ENCODE assay signal across 15 cellular contexts in genomic region chr3:37590328-37591079, GRCh38.
DNase-seq lines count a peak whose midpoint lies in the region; ATAC-seq and TF ChIP-seq lines count a peak whose summit lies in the region.
"Had no signal": no experiment of that assay in that cellular context is flagged by ENCODE, and none has a peak within 500 bp of the region (broad histone marks: within the 10 kb centered on the region; RNA-seq: fewer than 3 reads in every experiment).

No MANE protein-coding gene starts in this region.

- no peaks in the 10 kb centered on the region for H3K4me1 Mint-ChIP-seq in T-helper 2 cell treated with Interferon-gamma antibody and Interleukin-4, amounts not matched to agents 5 μg/mL and 100 μg/mL, for 36 hours (ENCODE audit: low read depth)

- H3K9me3 ChIP-seq in SJSA1 (replicated peaks): no peaks in the 10 kb centered on the region
- no peaks in the 10 kb centered on the region for H3K9me3 ChIP-seq in gastroesophageal sphincter
- H3K9me3 ChIP-seq in prostate gland: no peaks in the 10 kb centered on the region

- H3K4me3 Mint-ChIP-seq in T-helper 2 cell treated with Interferon-gamma antibody and Interleukin-4, amounts not matched to agents 5 μg/mL and 100 μg/mL, for 36 hours: no peak overlapping the region

- intact Hi-C loops in prostate gland (cut with DNase I): no loop called here

- H3K36me3 ChIP-seq in SJSA1 (no peaks in the 10 kb centered on the region), gastroesophageal sphincter (no peaks in the 10 kb centered on the region), prostate gland (no peaks in the 10 kb centered on the region)

- H3K9me3 Mint-ChIP-seq in T-helper 2 cell treated with Interferon-gamma antibody and Interleukin-4, amounts not matched to agents 5 μg/mL and 100 μg/mL, for 36 hours: no peaks in the 10 kb centered on the region
- H3K9me3 Mint-ChIP-seq: activated T-helper 2 cell treated with anti-CD3 and anti-CD28 coated beads, Interferon-gamma antibody, Interleukin-2, Interleukin-4, amounts not matched to agents 10 μg/mL and 5 μg/mL and 100 μg/mL, durations not matched to agents 14 hours and 24 hours and 36 hours had no signal

- H3K27ac ChIP-seq in SJSA1 (peak overlapping the region; percentile 62), gastroesophageal sphincter (peak overlapping the region; percentile 83 to 95 (median 90)), prostate gland (peak overlapping the region; percentile 64 to 72)
- H3K27ac ChIP-seq: foreskin keratinocyte had no signal

- 40% methylated on average over 1 of the region's 6 CpGs; no CpG with 5 or more reads in 1 of the 2 donors for WGBS in gastroesophageal sphincter (ENCODE audit: low coverage in 1 of 2), 2 donors
- WGBS in prostate gland: 54% methylated on average over 6 of the region's 6 CpGs

- H3K4me3 ChIP-seq in SJSA1 (no peak overlapping the region), gastroesophageal sphincter (no peak overlapping the region), prostate gland (no peak overlapping the region)

- H3K27me3 ChIP-seq in SJSA1 (replicated peaks) (no peaks in the 10 kb centered on the region), gastroesophageal sphincter (no peaks in the 10 kb centered on the region), prostate gland (replicated peaks; ENCODE audit: insufficient read depth) (no peaks in the 10 kb centered on the region)
- H3K27me3 ChIP-seq: foreskin keratinocyte had no signal

- no peak overlapping the region for H3K27ac Mint-ChIP-seq in T-helper 2 cell treated with Interferon-gamma antibody and Interleukin-4, amounts not matched to agents 5 μg/mL and 100 μg/mL, for 36 hours
- H3K27ac Mint-ChIP-seq: activated T-helper 2 cell treated with anti-CD3 and anti-CD28 coated beads, Interferon-gamma antibody, Interleukin-2, Interleukin-4, amounts not matched to agents 10 μg/mL and 5 μg/mL and 100 μg/mL, durations not matched to agents 14 hours and 24 hours and 36 hours had no signal

- TF ChIP-seq EP300 in gastroesophageal sphincter (IDR thresholded peaks at IDR 0.05): no peak

- peak; percentile 87 for ATAC-seq in gastroesophageal sphincter
- ATAC-seq: foreskin keratinocyte had no signal

- TF ChIP-seq POLR2A in gastroesophageal sphincter (IDR thresholded peaks at IDR 0.05) (no peak), prostate gland (IDR thresholded peaks at IDR 0.05) (no peak)

- peaks cover 2% of the 10 kb centered on the region for H3K27me3 Mint-ChIP-seq in T-helper 2 cell treated with Interferon-gamma antibody and Interleukin-4, amounts not matched to agents 5 μg/mL and 100 μg/mL, for 36 hours (ENCODE audit: low read depth)

- TF ChIP-seq CTCF in gastroesophageal sphincter (IDR thresholded peaks at IDR 0.05): peak in 2 of 4 experiments; percentile 24 to 33
- no peak for TF ChIP-seq CTCF in prostate gland (IDR thresholded peaks at IDR 0.05)

- DNase-seq in A172 (ENCODE audit: low spot score): peak; percentile 62
- DNase-seq in SJSA1 (ENCODE audit: low read depth in 1 of 2, low spot score in 2 of 2): peak; percentile 65 to 73
- DNase-seq in prostate gland (ENCODE audit: low spot score): no peak
- DNase-seq in NCI-H2029 treated with DMSO at 0.1 percent for 48 hours (lab: John Stamatoyannopoulos, UW): no peak
- no peak for DNase-seq in HK-2 (ENCODE audit: unreplicated experiment)
- DNase-seq in T-helper 2 cell treated with Interferon-gamma antibody and Interleukin-4, amounts not matched to agents 5 μg/mL and 100 μg/mL, for 36 hours (ENCODE audit: low spot score): no peak
- DNase-seq in GOT3 (lab: John Stamatoyannopoulos, UW): no peak
- DNase-seq: ACHN; activated CD4-positive, CD25-positive, alpha-beta regulatory T cell treated with anti-CD3 and anti-CD28 coated beads, Interleukin-2, amount 50 U/mL, for 72 hours; caudate nucleus; foreskin keratinocyte; KG1; NCI-H345 had no signal

- no peaks in the 10 kb centered on the region for H3K36me3 Mint-ChIP-seq in T-helper 2 cell treated with Interferon-gamma antibody and Interleukin-4, amounts not matched to agents 5 μg/mL and 100 μg/mL, for 36 hours (ENCODE audit: low read depth)

- H3K4me1 ChIP-seq in SJSA1 (replicated peaks) (peaks cover 23% of the 10 kb centered on the region), gastroesophageal sphincter (peaks cover 13 to 99% (median 54%) of the 10 kb centered on the region in 3 donors), prostate gland (replicated peaks) (peaks cover 11% of the 10 kb centered on the region)
- H3K4me1 ChIP-seq: foreskin keratinocyte had no signal

Comparison
In these comparisons a context has a peak if more than half of its experiments do, and no peak if none do; other contexts are left out.
1. DNase-seq: peak in A172 (single experiment) and SJSA1 (2 of 2); none in prostate gland (single experiment), NCI-H2029 treated with DMSO at 0.1 percent for 48 hours (single experiment), HK-2 (single experiment), T-helper 2 cell treated with Interferon-gamma antibody and Interleukin-4, amounts not matched to agents 5 μg/mL and 100 μg/mL, for 36 hours (single experiment) and GOT3 (single experiment).
2. Peak in every context shown above with its lines, with median percentiles within 50 percentile points of each other: H3K27ac ChIP-seq.